ENCODE assay signal across 1 cellular context in genomic region chr20:37649635-37650244, GRCh38.
A peak's percentile ranks its signal among the peaks of the same experiment; 100 is the strongest.
TF ChIP-seq lines count a peak whose summit lies in the region.

No MANE protein-coding gene starts in this region.

TF ChIP-seq in HepG2, 621 proteins besides CTCF, POLR2A, EP300 and RAD21:
- TF ChIP-seq PLSCR1 (CRISPR knock-in tag; IDR thresholded peaks at IDR 0.05; ENCODE audit: borderline replicate concordance): 0 out of 2 replicates have a peak, but pooled peaks have one; percentile 36
- no peak for TF ChIP-seq ZNF672 (CRISPR knock-in tag; IDR thresholded peaks at IDR 0.05)
